Comparison of ENCODE assay signal across 8 cellular contexts in the genomic region with DNA sequence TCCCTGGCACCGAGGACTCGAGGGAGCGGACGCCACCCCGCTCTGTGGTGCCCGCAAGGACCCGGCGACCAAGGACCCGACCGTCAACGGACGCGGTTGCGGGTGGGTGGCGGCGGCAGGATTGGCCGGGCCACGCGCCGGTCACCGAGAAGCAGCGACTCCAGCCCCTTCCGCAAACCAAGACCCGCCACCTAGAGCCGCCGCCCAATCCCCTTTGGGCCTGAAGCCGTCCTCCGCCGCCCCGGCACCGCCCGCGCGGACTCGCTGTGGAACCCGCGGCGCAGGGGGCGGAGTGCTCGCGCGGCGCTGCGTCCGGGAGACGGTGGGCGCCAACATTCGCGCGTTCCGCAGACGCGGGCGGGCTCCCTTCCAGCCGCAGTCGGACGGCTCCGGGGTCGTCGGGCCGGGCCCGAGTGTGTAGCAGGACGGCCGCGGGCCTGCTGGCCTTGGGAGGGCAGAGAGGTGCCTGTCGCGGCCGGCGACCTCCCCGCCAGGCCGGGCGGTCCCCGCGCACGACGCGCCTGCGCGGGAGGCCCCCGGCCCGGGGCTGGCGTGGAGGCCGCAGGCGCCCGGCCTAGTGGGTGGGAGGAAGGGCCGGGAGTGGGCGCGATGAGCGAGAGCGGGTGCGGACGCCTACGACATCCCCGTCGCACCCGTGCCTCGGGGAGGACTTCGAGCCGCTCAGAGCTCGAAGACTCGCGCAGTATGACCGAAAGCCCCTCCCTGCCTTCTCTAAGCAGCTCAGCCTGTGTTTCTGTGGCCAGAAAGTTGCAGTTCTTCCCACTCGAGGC. TPM values are rescaled to one million over a fixed set of nuclear protein-coding genes. Genes with fewer than 3 reads are reported as not detected.
DNase-seq lines count a peak whose midpoint lies in the region; ATAC-seq and TF ChIP-seq lines count a peak whose summit lies in the region.

TSS of gene FAM228B (plus strand) at position 258 of the 791 bp plus-strand sequence. CDS start 893 bp downstream, outside the sequence.
TSS of gene PFN4 (minus strand) at position 123 of the 791 bp plus-strand sequence. CDS start 799 bp downstream, outside the sequence.

- peaks cover 8 to 22% (median 14%) of the 10 kb centered on the region in 4 donors for H3K4me1 Mint-ChIP-seq in naive thymus-derived CD8-positive, alpha-beta T cell

- H3K4me3 ChIP-seq in fibroblast of lung (replicated peaks in 1 of 4; ENCODE audit: control extremely low read depth in 1 of 4, insufficient read depth in 1 of 4, low read depth in 3 of 4, low read length in 4 of 4) = peak within 1 kb of the TSS; percentile 58 to 79 (median 68)

- H3K9me3 ChIP-seq in fibroblast of lung (ENCODE audit: control insufficient read depth, insufficient read depth, low read depth, low read length) = no peaks in the 10 kb centered on the region

- no peaks in the 10 kb centered on the region for H3K36me3 ChIP-seq in fibroblast of lung (ENCODE audit: control insufficient read depth, insufficient read depth, low read length)

- no peaks in the 10 kb centered on the region for H3K9me3 Mint-ChIP-seq in naive thymus-derived CD8-positive, alpha-beta T cell

- no peaks in the 10 kb centered on the region for H3K27me3 ChIP-seq in fibroblast of lung (ENCODE audit: control insufficient read depth, insufficient read depth, low read length)

- no peaks in the 10 kb centered on the region for H4K20me1 ChIP-seq in fibroblast of lung (ENCODE audit: control insufficient read depth, extremely low read depth, insufficient read depth, low read length)

- peak within 1 kb of the TSS; percentile 88 for H2AFZ ChIP-seq in fibroblast of lung (ENCODE audit: low read length)

- DNase-seq in DMS53 (lab: John Stamatoyannopoulos, UW) = peak; percentile 89
- peak; percentile 75 for DNase-seq in HuH-7 (ENCODE audit: low spot score)
- peak; percentile 86 for DNase-seq in OCI-M1 (lab: John Stamatoyannopoulos, UW)
- peak; percentile 22 for DNase-seq in activated T-helper 1 cell treated with Interleukin-2 at 50 U/mL for 16 hours (ENCODE audit: low read depth)
- peak; percentile 81 to 90 for DNase-seq in fibroblast of lung (ENCODE audit: low read depth in 2 of 2)
- DNase-seq in naive thymus-derived CD8-positive, alpha-beta T cell = peak; percentile 28 to 73 (median 52)
- peak; percentile 81 for DNase-seq in stimulated activated naive CD8-positive, alpha-beta T cell treated with anti-CD3 and anti-CD28 coated beads, Interleukin-15, Interleukin-2, amounts not matched to agents 100 U/mL and 50 U/mL, for 24 hours

- no peaks in the 10 kb centered on the region for H3K27me3 Mint-ChIP-seq in naive thymus-derived CD8-positive, alpha-beta T cell

- H3K27ac ChIP-seq in fibroblast of lung (ENCODE audit: insufficient read depth, low read length) = peak within 1 kb of the TSS; percentile 77

- peak within 1 kb of the TSS; percentile 78 to 91 (median 87) for H3K4me3 Mint-ChIP-seq in naive thymus-derived CD8-positive, alpha-beta T cell

- H3K4me1 ChIP-seq in fibroblast of lung (ENCODE audit: control insufficient read depth, extremely low read depth, insufficient read depth, low read length) = no peaks in the 10 kb centered on the region

- H3K27ac Mint-ChIP-seq in naive thymus-derived CD8-positive, alpha-beta T cell = peak within 1 kb of the TSS; percentile 61 to 93 (median 88)

- no peak for TF ChIP-seq CTCF in fibroblast of lung (conservative IDR thresholded peaks at IDR 0.05 in 1 of 2, IDR thresholded peaks at IDR 0.05 in 1 of 2; ENCODE audit: low read depth in 1 of 2, low read length in 2 of 2)

- peak within 1 kb of the TSS; percentile 98 for H3K4me2 ChIP-seq in fibroblast of lung (ENCODE audit: extremely low read depth, insufficient read depth, low read length)

- H3K79me2 ChIP-seq in fibroblast of lung (ENCODE audit: control insufficient read depth, insufficient read depth, low read length) = no peaks in the 10 kb centered on the region

- H3K9ac ChIP-seq in fibroblast of lung (ENCODE audit: insufficient read depth, low read length) = peak within 1 kb of the TSS; percentile 77

- H3K36me3 Mint-ChIP-seq in naive thymus-derived CD8-positive, alpha-beta T cell = no peaks in the 10 kb centered on the region

- ATAC-seq in GM21528 (IDR thresholded peaks at IDR 0.05; ENCODE audit: low FRiP score, unreplicated experiment) = peak; percentile 90
- ATAC-seq in naive thymus-derived CD8-positive, alpha-beta T cell = peak; percentile 90 to 93
- ATAC-seq in stimulated activated naive CD8-positive, alpha-beta T cell treated with anti-CD3 and anti-CD28 coated beads, Interleukin-15, Interleukin-2, amounts not matched to agents 100 U/mL and 50 U/mL, for 24 hours = peak; percentile 92

- POLR2A ChIA-PET in naive thymus-derived CD8-positive, alpha-beta T cell (lab: Charles Lee) = interaction anchor here (0.8 to 2.3 kb wide), 4 partner anchors 13 to 236 kb away, joined by 3 to 10 read pairs (median 3); partner anchors contain the start of genes ATAD2B and WDCP

RNA-seq across cellular contexts. Expression of gene FAM228B, which starts in this region (rescaled TPM):
- total RNA-seq in fibroblast of lung = 11.9 and 12.6 TPM in 2 replicates
- 3.3 and 13.1 TPM in 2 replicates for polyA plus RNA-seq in fibroblast of lung
- polyA plus RNA-seq in fibroblast of lung (2012) = 4.4 and 11.9 TPM in 2 replicates
- polyA minus RNA-seq in fibroblast of lung (ENCODE audit: low replicate concordance) = 2.5 and 4.0 TPM in 2 replicates
- 10 to 100 TPM; 25.1 to 28.5 TPM for total RNA-seq in naive thymus-derived CD8-positive, alpha-beta T cell
- 1 to 10 TPM; 6.5 to 8.7 (median 7.5) TPM for polyA plus RNA-seq in naive thymus-derived CD8-positive, alpha-beta T cell

RNA-seq across cellular contexts. Expression of gene PFN4, which starts in this region (rescaled TPM):
- 0.66 and 1.5 TPM in 2 replicates for total RNA-seq in fibroblast of lung
- 0.26 and 0.40 TPM in 2 replicates for polyA plus RNA-seq in fibroblast of lung
- polyA plus RNA-seq in fibroblast of lung (2012) = 0.31 and 0.64 TPM in 2 replicates
- not detected in 2 replicates for polyA minus RNA-seq in fibroblast of lung (ENCODE audit: low replicate concordance)
- not detected for total RNA-seq in naive thymus-derived CD8-positive, alpha-beta T cell
- polyA plus RNA-seq in naive thymus-derived CD8-positive, alpha-beta T cell = not detected

Comparison
In these comparisons a context has a peak if more than half of its experiments do, and no peak if none do; other contexts are left out.
1. Peak in every context shown above with its lines: DNase-seq, ATAC-seq, H3K4me3 ChIP-seq and H3K27ac ChIP-seq.
2. DNase-seq: peak in every context shown above with its lines; median percentile 89 in DMS53; 86 in OCI-M1; 86 in fibroblast of lung; 81 in stimulated activated naive CD8-positive, alpha-beta T cell treated with anti-CD3 and anti-CD28 coated beads, Interleukin-15, Interleukin-2, amounts not matched to agents 100 U/mL and 50 U/mL, for 24 hours; 75 in HuH-7; 52 in naive thymus-derived CD8-positive, alpha-beta T cell; 22 in activated T-helper 1 cell treated with Interleukin-2 at 50 U/mL for 16 hours.